ENCODE assay signal across 8 cellular contexts in the genomic region with DNA sequence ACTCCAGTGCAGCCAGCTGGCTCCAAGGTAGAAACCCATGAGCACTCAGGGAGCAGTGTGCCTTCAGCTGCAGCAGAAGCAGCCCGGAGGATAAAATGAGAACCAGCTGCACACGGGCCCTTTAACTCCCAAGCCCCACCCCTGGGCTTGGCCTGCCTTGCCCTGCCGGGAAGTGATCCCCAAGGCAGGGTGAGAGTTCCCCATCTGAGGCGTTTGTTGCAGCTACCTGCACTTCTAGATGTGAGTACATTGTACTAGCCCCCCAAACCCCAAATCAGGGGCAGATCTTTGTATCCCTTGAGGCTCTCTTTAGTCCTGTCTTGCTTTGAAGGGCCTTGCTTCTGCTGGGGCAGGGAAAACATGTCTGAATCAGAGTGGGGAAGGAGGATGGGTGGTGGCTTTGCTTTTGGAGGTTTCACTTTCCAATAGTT. TPM values are rescaled to one million over a fixed set of nuclear protein-coding genes. Genes with fewer than 3 reads are reported as not detected.
DNase-seq lines count a peak whose midpoint lies in the region; ATAC-seq and TF ChIP-seq lines count a peak whose summit lies in the region.

Gene MVP, plus strand, starts transcription at position 192 of the 431 bp plus-strand sequence. CDS start 10,088 bp downstream, outside the sequence.

- H3K4me3 ChIP-seq in body of pancreas, result peak within 1 kb of the TSS; percentile 9 to 70
- H3K4me3 ChIP-seq in smooth muscle cell, result peak within 1 kb of the TSS; percentile 59

- H3K4me1 Mint-ChIP-seq in immature natural killer cell, result peaks cover 66 to 77% of the 10 kb centered on the region in 2 donors

- TF ChIP-seq POLR2A in body of pancreas (IDR thresholded peaks at IDR 0.05), result peak; percentile 46 to 72 (median 60)

- peaks cover 51% of the 10 kb centered on the region for H3K79me2 ChIP-seq in smooth muscle cell (ENCODE audit: low read depth)

- no peaks in the 10 kb centered on the region for H3K27me3 ChIP-seq in body of pancreas
- no peaks in the 10 kb centered on the region for H3K27me3 ChIP-seq in smooth muscle cell (ENCODE audit: low read depth)

- no peaks in the 10 kb centered on the region for H3K9me3 Mint-ChIP-seq in immature natural killer cell

- ATAC-seq in body of pancreas, result peak; percentile 37
- no peak for ATAC-seq in HG03457 (IDR thresholded peaks at IDR 0.05; ENCODE audit: unreplicated experiment)
- no peak for ATAC-seq in GM21786 (IDR thresholded peaks at IDR 0.05; ENCODE audit: unreplicated experiment)

- peak in 1 of 7 experiments; percentile 14 for TF ChIP-seq CTCF in body of pancreas (IDR thresholded peaks at IDR 0.05)
- TF ChIP-seq CTCF in smooth muscle cell (IDR thresholded peaks at IDR 0.05; ENCODE audit: borderline replicate concordance, insufficient read depth, poor library complexity, severe bottlenecking), result no peak

- peaks cover 0 to 24% (median 5%) of the 10 kb centered on the region in 3 donors for H3K36me3 Mint-ChIP-seq in immature natural killer cell

- WGBS in body of pancreas, 2 donors, result 0% methylated on average over 2 to 4 of the region's 4 CpGs
- WGBS in smooth muscle cell (ENCODE audit: low lambda C conversion rate), result 7% methylated on average over 4 of the region's 4 CpGs

- H3K27ac ChIP-seq in body of pancreas, result peak within 1 kb of the TSS; percentile 73 to 91 (median 88)
- peak within 1 kb of the TSS; percentile 86 for H3K27ac ChIP-seq in smooth muscle cell (ENCODE audit: low read depth)

- peaks cover 18% of the 10 kb centered on the region for H4K20me1 ChIP-seq in smooth muscle cell (ENCODE audit: low read depth)

- DNase-seq in COLO668 (lab: John Stamatoyannopoulos, UW; ENCODE audit: unreplicated experiment) (peak; percentile 75), HK-2 (ENCODE audit: unreplicated experiment) (peak; percentile 44), SKM-1 (lab: John Stamatoyannopoulos, UW; ENCODE audit: unreplicated experiment) (peak; percentile 14), body of pancreas (peak; percentile 76 to 86 (median 84)), immature natural killer cell (peak in 1 of 3 donors; percentile 30), smooth muscle cell (lab: John Stamatoyannopoulos, UW; ENCODE audit: unreplicated experiment) (no peak)

- peaks cover 29% of the 10 kb centered on the region for H3F3A ChIP-seq in smooth muscle cell (ENCODE audit: low read depth)

- H3K9me3 ChIP-seq in body of pancreas, result no peaks in the 10 kb centered on the region
- H3K9me3 ChIP-seq in smooth muscle cell (replicated peaks; ENCODE audit: low read depth), result no peaks in the 10 kb centered on the region

- H3K27me3 Mint-ChIP-seq in immature natural killer cell (ENCODE audit: low read depth in 3 of 3), result peaks cover 9% of the 10 kb centered on the region in 3 donors

- peak within 1 kb of the TSS; percentile 93 to 98 (median 95) for H3K4me3 Mint-ChIP-seq in immature natural killer cell

- no peaks in the 10 kb centered on the region for H3K36me3 ChIP-seq in body of pancreas (replicated peaks in 1 of 2; ENCODE audit: insufficient read depth in 1 of 2, low read depth in 2 of 2)
- no peaks in the 10 kb centered on the region for H3K36me3 ChIP-seq in smooth muscle cell (ENCODE audit: low read depth)

- H3K4me2 ChIP-seq in smooth muscle cell, result peak within 1 kb of the TSS; percentile 93

- H2AFZ ChIP-seq in smooth muscle cell (ENCODE audit: low read depth), result no peak within 1 kb of the TSS

- peak within 1 kb of the TSS; percentile 41 for H3K9ac ChIP-seq in smooth muscle cell (ENCODE audit: low read depth)

- peak within 1 kb of the TSS; percentile 82 to 97 (median 95) for H3K27ac Mint-ChIP-seq in immature natural killer cell

- peaks cover 82% of the 10 kb centered on the region for H3K4me1 ChIP-seq in body of pancreas
- H3K4me1 ChIP-seq in smooth muscle cell (ENCODE audit: low read depth), result peaks cover 33% of the 10 kb centered on the region

- intact Hi-C loops in body of pancreas (cut with DNase I), result no loop called here

RNA-seq across cellular contexts. Expression of gene MVP, which starts in this region (rescaled TPM):
- total RNA-seq in body of pancreas, result 100 to 1,000 TPM in 1 of 2 donors, 10 to 100 TPM in 1; 75.5 to 139 TPM
- 100 to 1,000 TPM; 103 to 195 (median 142) TPM for polyA plus RNA-seq in immature natural killer cell
- 47.5 and 57.4 TPM in 2 replicates for total RNA-seq in smooth muscle cell
- polyA plus RNA-seq in smooth muscle cell, result 110 and 123 TPM in 2 replicates
